18 cellular contexts compared by ENCODE assay signal in genomic region chr15:52660192-52660591, GRCh38. TPM values are rescaled to one million over a fixed set of nuclear protein-coding genes. Genes with fewer than 3 reads are reported as not detected.
DNase-seq lines count a peak whose midpoint lies in the region; ATAC-seq, FAIRE-seq and TF ChIP-seq lines count a peak whose summit lies in the region.
"Had no signal": no experiment of that assay in that cellular context is flagged by ENCODE, and none has a peak within 500 bp of the region (broad histone marks: within the 10 kb centered on the region; RNA-seq: fewer than 3 reads in every experiment).

No MANE protein-coding gene starts in this region.

- H3K4me1 ChIP-seq in MM.1S (ENCODE audit: low read length) (peaks cover 50% of the 10 kb centered on the region), endodermal cell (ENCODE audit: control insufficient read depth, insufficient read depth, low read length) (no peaks in the 10 kb centered on the region), pancreas (peaks cover 10 to 46% (median 23%) of the 10 kb centered on the region in 3 donors), subcutaneous abdominal adipose tissue (ENCODE audit: control insufficient read depth in 5 of 5, insufficient read depth in 5 of 5, low read length in 5 of 5) (peaks cover 2 to 43% (median 15%) of the 10 kb centered on the region in 5 donors)
- H3K4me1 ChIP-seq: BLaER1 treated with 17β-estradiol and CSF1 and Interleukin-3, amounts not matched to agents 10 nM and 100 nM had no signal

- no peaks in the 10 kb centered on the region for H4K20me1 ChIP-seq in MM.1S (ENCODE audit: insufficient read depth, low read length)

- H2AFZ ChIP-seq in MM.1S (ENCODE audit: low read length) = no peak overlapping the region

- H3K9me3 Mint-ChIP-seq in endodermal cell = no peaks in the 10 kb centered on the region
- no peaks in the 10 kb centered on the region for H3K9me3 Mint-ChIP-seq in effector memory CD8-positive, alpha-beta T cell
- H3K9me3 Mint-ChIP-seq: CD8-positive, alpha-beta T cell; H9; IgD-negative memory B cell had no signal

- no peak for FAIRE-seq in pancreas (lab: Jason Lieb, UNC)
- FAIRE-seq: G401.6, GM12891, GM19239, H1, HepG2 had no signal

- H3K9me3 ChIP-seq in MM.1S (replicated peaks; ENCODE audit: insufficient read depth, low read length) (no peaks in the 10 kb centered on the region), endodermal cell (ENCODE audit: control insufficient read depth, low read length) (no peaks in the 10 kb centered on the region), pancreas (no peaks in the 10 kb centered on the region), subcutaneous abdominal adipose tissue (ENCODE audit: control insufficient read depth in 5 of 5, low read length in 5 of 5) (no peaks in the 10 kb centered on the region)
- H3K9me3 ChIP-seq: BLaER1 treated with 17β-estradiol and CSF1 and Interleukin-3, amounts not matched to agents 10 nM and 100 nM had no signal

- no peak overlapping the region for H3K4me3 Mint-ChIP-seq in endodermal cell
- no peak overlapping the region for H3K4me3 Mint-ChIP-seq in effector memory CD8-positive, alpha-beta T cell
- H3K4me3 Mint-ChIP-seq: B cell; CD8-positive, alpha-beta T cell; H9; IgD-negative memory B cell had no signal

- H3K27ac ChIP-seq in MM.1S (ENCODE audit: low read length) (peak overlapping the region; percentile 42; the same call in 1 of the 2 replicates), endodermal cell (ENCODE audit: low read depth, low read length) (no peak overlapping the region), pancreas (no peak overlapping the region), subcutaneous abdominal adipose tissue (ENCODE audit: low read depth, low read length) (peak overlapping the region; percentile 52)
- H3K27ac ChIP-seq: BLaER1 treated with 17β-estradiol and CSF1 and Interleukin-3, amounts not matched to agents 10 nM and 100 nM had no signal

- H3F3A ChIP-seq in MM.1S (ENCODE audit: insufficient read depth, low read length) = peaks cover 37% of the 10 kb centered on the region

- no peaks in the 10 kb centered on the region for H3K9me2 ChIP-seq in MM.1S (replicated peaks; ENCODE audit: insufficient read depth, low read length)

- 92% methylated on average over 2 of the region's 3 CpGs; no CpG with 5 or more reads in 1 of the 2 experiments for WGBS in endodermal cell (ENCODE audit: insufficient coverage in 1 of 2, insufficient read length in 1 of 2), 2 experiments
- 53 to 60% methylated on average over 3 of the region's 3 CpGs for WGBS in pancreas, 2 donors

- peaks cover 26% of the 10 kb centered on the region; the same call in 1 of the 2 replicates for H3K36me3 ChIP-seq in MM.1S (replicated peaks; ENCODE audit: insufficient read depth, low read length)
- H3K36me3 ChIP-seq in endodermal cell (ENCODE audit: control insufficient read depth, insufficient read depth, low read length) = peaks cover 8% of the 10 kb centered on the region
- peaks cover 0 to 7% (median 6%) of the 10 kb centered on the region in 3 donors for H3K36me3 ChIP-seq in pancreas
- peaks cover 31 to 59% (median 51%) of the 10 kb centered on the region in 5 donors for H3K36me3 ChIP-seq in subcutaneous abdominal adipose tissue (ENCODE audit: control insufficient read depth in 5 of 5, insufficient read depth in 5 of 5, low read length in 5 of 5)

- H3K9ac ChIP-seq in MM.1S (ENCODE audit: low read length) (no peak overlapping the region), endodermal cell (ENCODE audit: extremely low read depth, low read length, poor library complexity, severe bottlenecking) (no peak overlapping the region), subcutaneous abdominal adipose tissue (ENCODE audit: low read length in 5 of 5) (peak overlapping the region in 1 of 5 donors; percentile 15)
- H3K9ac ChIP-seq: BLaER1 treated with 17β-estradiol and CSF1 and Interleukin-3, amounts not matched to agents 10 nM and 100 nM had no signal

- H3K4me3 ChIP-seq in MM.1S (ENCODE audit: low read length) (no peak overlapping the region), endodermal cell (ENCODE audit: low read length) (no peak overlapping the region), pancreas (no peak overlapping the region), subcutaneous abdominal adipose tissue (ENCODE audit: low read depth in 1 of 5, low read length in 5 of 5) (no peak overlapping the region)
- H3K4me3 ChIP-seq: BLaER1 treated with 17β-estradiol and CSF1 and Interleukin-3, amounts not matched to agents 10 nM and 100 nM had no signal

- no peaks in the 10 kb centered on the region for H3K27me3 ChIP-seq in MM.1S (replicated peaks; ENCODE audit: insufficient read depth, low read length)
- no peaks in the 10 kb centered on the region for H3K27me3 ChIP-seq in endodermal cell (ENCODE audit: control insufficient read depth, insufficient read depth, low read length, poor library complexity, severe bottlenecking)
- no peaks in the 10 kb centered on the region for H3K27me3 ChIP-seq in pancreas
- H3K27me3 ChIP-seq in subcutaneous abdominal adipose tissue (ENCODE audit: control insufficient read depth in 5 of 5, insufficient read depth in 4 of 5, low read length in 5 of 5) = no peaks in the 10 kb centered on the region
- H3K27me3 ChIP-seq: BLaER1 treated with 17β-estradiol and CSF1 and Interleukin-3, amounts not matched to agents 10 nM and 100 nM had no signal

- peak overlapping the region; percentile 39 for H3K27ac Mint-ChIP-seq in endodermal cell
- H3K27ac Mint-ChIP-seq in effector memory CD8-positive, alpha-beta T cell = no peak overlapping the region
- H3K27ac Mint-ChIP-seq: B cell; CD8-positive, alpha-beta T cell; H9 had no signal

- intact Hi-C loops in pancreas (cut with DNase I) = no loop called here

- ATAC-seq in pancreas (peak; percentile 34 to 65 (median 56)), HG02798 (IDR thresholded peaks at IDR 0.05; ENCODE audit: poor library complexity, unreplicated experiment) (no peak)
- ATAC-seq in effector memory CD8-positive, alpha-beta T cell (replicated peaks) = no peak
- ATAC-seq: CD8-positive, alpha-beta T cell; HepG2 had no signal

- peaks cover 17% of the 10 kb centered on the region for H3K4me1 Mint-ChIP-seq in endodermal cell
- peaks cover 12 to 47% of the 10 kb centered on the region in 2 donors for H3K4me1 Mint-ChIP-seq in effector memory CD8-positive, alpha-beta T cell (ENCODE audit: low read depth in 2 of 2)

- peak overlapping the region; percentile 0; the same call in 1 of the 2 replicates for H3K4me2 ChIP-seq in MM.1S (ENCODE audit: low read depth, low read length)
- H3K4me2 ChIP-seq: BLaER1 treated with 17β-estradiol and CSF1 and Interleukin-3, amounts not matched to agents 10 nM and 100 nM had no signal

- H3K79me2 ChIP-seq in MM.1S (ENCODE audit: low read length) = peaks cover 87% of the 10 kb centered on the region

- TF ChIP-seq CTCF in MM.1S (IDR thresholded peaks at IDR 0.05; ENCODE audit: low read length) = no peak
- TF ChIP-seq CTCF in endodermal cell (conservative IDR thresholded peaks at IDR 0.05) = no peak
- TF ChIP-seq CTCF in pancreas (IDR thresholded peaks at IDR 0.05) = no peak

- DNase-seq in MM.1S = no peak
- DNase-seq in endodermal cell = no peak
- peak in 1 of 6 donors; percentile 35 for DNase-seq in pancreas
- no peak for DNase-seq in effector memory CD8-positive, alpha-beta T cell
- DNase-seq in middle frontal gyrus (ENCODE audit: extremely low spot score, low spot score) = no peak
- DNase-seq: Calu3; CD8-positive, alpha-beta T cell; H9 had no signal

- peaks cover 38% of the 10 kb centered on the region for H3K36me3 Mint-ChIP-seq in endodermal cell (ENCODE audit: low read depth)
- peaks cover 76% of the 10 kb centered on the region for H3K36me3 Mint-ChIP-seq in effector memory CD8-positive, alpha-beta T cell (ENCODE audit: insufficient read depth)

- no peaks in the 10 kb centered on the region for H3K27me3 Mint-ChIP-seq in endodermal cell (ENCODE audit: insufficient read depth)
- H3K27me3 Mint-ChIP-seq in effector memory CD8-positive, alpha-beta T cell = no peaks in the 10 kb centered on the region
- H3K27me3 Mint-ChIP-seq: B cell, IgD-negative memory B cell had no signal

RNA-seq across cellular contexts. Expression of gene ATOSA, which starts 19.0 kb away (rescaled TPM):
- total RNA-seq in endodermal cell (10 to 100 TPM; 18.6 to 27.8 TPM), pancreas (10 to 100 TPM; 24.6 to 39.0 (median 34.4) TPM)
- polyA plus RNA-seq in endodermal cell (2013, experiment 1 of 2) = 18.2 TPM
- polyA plus RNA-seq in endodermal cell (2013, experiment 2 of 2) = 17.5 TPM
- polyA plus RNA-seq in pancreas = 10 to 100 TPM; 42.0 to 48.9 TPM

Comparison
In these comparisons a context has a peak if more than half of its experiments do, and no peak if none do; other contexts are left out.
1. H3K27ac ChIP-seq: peak in MM.1S (single experiment) and subcutaneous abdominal adipose tissue (single experiment); none in endodermal cell (single experiment) and pancreas (0 of 4).
2. ATAC-seq: peak in pancreas (4 of 4); none in effector memory CD8-positive, alpha-beta T cell (single experiment) and HG02798 (single experiment).